Comparison of ENCODE assay signal across 9 cellular contexts in genomic region chr6:130033999-130034814, GRCh38. TPM values are rescaled to one million over a fixed set of nuclear protein-coding genes. Genes with fewer than 3 reads are reported as not detected.
DNase-seq lines count a peak whose midpoint lies in the region; ATAC-seq and TF ChIP-seq lines count a peak whose summit lies in the region.
"Had no signal": no experiment of that assay in that cellular context is flagged by ENCODE, and none has a peak within 500 bp of the region (broad histone marks: within the 10 kb centered on the region; RNA-seq: fewer than 3 reads in every experiment).

No MANE protein-coding gene starts in this region.

- H3K36me3 Mint-ChIP-seq in activated naive CD4-positive, alpha-beta T cell treated with anti-CD3 and anti-CD28 coated beads, Interleukin-2, amount 10 ng/mL, durations not matched to agents 7 days and 5 days, result peaks cover 32% of the 10 kb centered on the region
- peaks cover 1% of the 10 kb centered on the region for H3K36me3 Mint-ChIP-seq in activated CD4-positive, alpha-beta memory T cell treated with anti-CD3 and anti-CD28 coated beads for 36 hours

- peaks cover 39% of the 10 kb centered on the region for H3K4me1 Mint-ChIP-seq in activated naive CD4-positive, alpha-beta T cell treated with anti-CD3 and anti-CD28 coated beads, Interleukin-2, amount 10 ng/mL, durations not matched to agents 7 days and 5 days
- H3K4me1 Mint-ChIP-seq in activated CD4-positive, alpha-beta memory T cell treated with anti-CD3 and anti-CD28 coated beads for 36 hours (ENCODE audit: low read depth), result peaks cover 51% of the 10 kb centered on the region
- H3K4me1 Mint-ChIP-seq in stimulated activated naive CD8-positive, alpha-beta T cell treated with anti-CD3 and anti-CD28 coated beads, Interleukin-15, amount 100 ng/mL, for 72 hours, result peaks cover 73% of the 10 kb centered on the region

- TF ChIP-seq EP300 in suprapubic skin (IDR thresholded peaks at IDR 0.05), result no peak

- H3K9me3 ChIP-seq in suprapubic skin, result no peaks in the 10 kb centered on the region
- H3K9me3 ChIP-seq: prostate gland had no signal

- H3K9me3 Mint-ChIP-seq in activated naive CD4-positive, alpha-beta T cell treated with anti-CD3 and anti-CD28 coated beads, Interleukin-2, amount 10 ng/mL, durations not matched to agents 7 days and 5 days, result peaks cover 2% of the 10 kb centered on the region
- H3K9me3 Mint-ChIP-seq in activated CD4-positive, alpha-beta memory T cell treated with anti-CD3 and anti-CD28 coated beads for 36 hours, result no peaks in the 10 kb centered on the region
- H3K9me3 Mint-ChIP-seq in stimulated activated naive CD8-positive, alpha-beta T cell treated with anti-CD3 and anti-CD28 coated beads, Interleukin-15, amount 100 ng/mL, for 72 hours, result no peaks in the 10 kb centered on the region

- H3K27me3 Mint-ChIP-seq in activated naive CD4-positive, alpha-beta T cell treated with anti-CD3 and anti-CD28 coated beads, Interleukin-2, amount 10 ng/mL, durations not matched to agents 7 days and 5 days, result no peaks in the 10 kb centered on the region
- H3K27me3 Mint-ChIP-seq in activated CD4-positive, alpha-beta memory T cell treated with anti-CD3 and anti-CD28 coated beads for 36 hours, result no peaks in the 10 kb centered on the region
- H3K27me3 Mint-ChIP-seq in stimulated activated naive CD8-positive, alpha-beta T cell treated with anti-CD3 and anti-CD28 coated beads, Interleukin-15, amount 100 ng/mL, for 72 hours, result no peaks in the 10 kb centered on the region

- no peak for TF ChIP-seq POLR2A in suprapubic skin (IDR thresholded peaks at IDR 0.05)

- ATAC-seq in stimulated activated naive CD8-positive, alpha-beta T cell treated with anti-CD3 and anti-CD28 coated beads, Interleukin-15, amount 100 ng/mL, for 72 hours, result peak; percentile 91
- no peak for ATAC-seq in GM21619 (IDR thresholded peaks at IDR 0.05; ENCODE audit: unreplicated experiment)

- DNase-seq in activated naive CD4-positive, alpha-beta T cell treated with Interleukin-2 at 50 U/mL for 16 hours, result peak; percentile 38
- DNase-seq in activated naive CD4-positive, alpha-beta T cell treated with anti-CD3 and anti-CD28 coated beads, Interleukin-2, amount 10 ng/mL, durations not matched to agents 7 days and 5 days, result no peak
- peak; percentile 43 for DNase-seq in activated CD4-positive, alpha-beta memory T cell treated with anti-CD3 and anti-CD28 coated beads for 36 hours
- peak; percentile 65 for DNase-seq in fibroblast of pulmonary artery (ENCODE audit: low read depth)
- DNase-seq in stimulated activated naive CD8-positive, alpha-beta T cell treated with anti-CD3 and anti-CD28 coated beads, Interleukin-15, amount 100 ng/mL, for 72 hours, result peak; percentile 28 to 54
- no peak for DNase-seq in SW480 (ENCODE audit: low spot score)
- DNase-seq in suprapubic skin (ENCODE audit: low spot score in 2 of 2), result no peak

- no peak overlapping the region for H3K27ac ChIP-seq in suprapubic skin
- H3K27ac ChIP-seq: prostate gland had no signal

- no peaks in the 10 kb centered on the region for H3K27me3 ChIP-seq in suprapubic skin

- CTCF ChIA-PET in activated naive CD4-positive, alpha-beta T cell treated with anti-CD3 and anti-CD28 coated beads, Interleukin-2, amount 10 ng/mL, durations not matched to agents 7 days and 5 days (lab: Charles Lee), result no interaction called here
- CTCF ChIA-PET in activated CD4-positive, alpha-beta memory T cell treated with anti-CD3 and anti-CD28 coated beads for 36 hours (lab: Charles Lee), result interaction anchor here (1.3 to 2.4 kb wide), 2 partner anchors 13 to 248 kb away, joined by 4 to 10 read pairs; no protein-coding TSS in a partner anchor

- WGBS in suprapubic skin, result 80% methylated on average over 9 of the region's 9 CpGs

- H3K4me1 ChIP-seq in suprapubic skin, result no peaks in the 10 kb centered on the region
- H3K4me1 ChIP-seq: prostate gland had no signal

- H3K4me3 Mint-ChIP-seq in activated naive CD4-positive, alpha-beta T cell treated with anti-CD3 and anti-CD28 coated beads, Interleukin-2, amount 10 ng/mL, durations not matched to agents 7 days and 5 days, result no peak overlapping the region
- peak overlapping the region; percentile 30 for H3K4me3 Mint-ChIP-seq in activated CD4-positive, alpha-beta memory T cell treated with anti-CD3 and anti-CD28 coated beads for 36 hours
- peak overlapping the region; percentile 67 to 75 for H3K4me3 Mint-ChIP-seq in stimulated activated naive CD8-positive, alpha-beta T cell treated with anti-CD3 and anti-CD28 coated beads, Interleukin-15, amount 100 ng/mL, for 72 hours

- H3K27ac Mint-ChIP-seq in activated naive CD4-positive, alpha-beta T cell treated with anti-CD3 and anti-CD28 coated beads, Interleukin-2, amount 10 ng/mL, durations not matched to agents 7 days and 5 days, result no peak overlapping the region
- peak overlapping the region; percentile 57 for H3K27ac Mint-ChIP-seq in activated CD4-positive, alpha-beta memory T cell treated with anti-CD3 and anti-CD28 coated beads for 36 hours
- H3K27ac Mint-ChIP-seq in stimulated activated naive CD8-positive, alpha-beta T cell treated with anti-CD3 and anti-CD28 coated beads, Interleukin-15, amount 100 ng/mL, for 72 hours, result peak overlapping the region; percentile 56 to 64

- H3K36me3 ChIP-seq in suprapubic skin, result no peaks in the 10 kb centered on the region
- H3K36me3 ChIP-seq: prostate gland had no signal

- H3K4me3 ChIP-seq in fibroblast of pulmonary artery (replicated peaks; ENCODE audit: low read depth, low read length) (peak overlapping the region; percentile 3), suprapubic skin (no peak overlapping the region)
- H3K4me3 ChIP-seq: prostate gland had no signal

- intact Hi-C loops in activated CD4-positive, alpha-beta memory T cell treated with anti-CD3 and anti-CD28 coated beads for 36 hours (cut with micrococcal nuclease), result loop anchor here (2.0 to 5.0 kb wide), 2 partner anchors 99 to 168 kb away; no protein-coding TSS in a partner anchor

- POLR2A ChIA-PET in activated CD4-positive, alpha-beta memory T cell treated with anti-CD3 and anti-CD28 coated beads for 36 hours (lab: Charles Lee), result no interaction called here

- TF ChIP-seq CTCF in fibroblast of pulmonary artery (IDR thresholded peaks at IDR 0.05; ENCODE audit: low read length, missing control alignments) (no peak), suprapubic skin (IDR thresholded peaks at IDR 0.05) (no peak)

RNA-seq across cellular contexts. Expression of gene L3MBTL3, which starts 15.8 kb away (rescaled TPM):
- 1 to 10 TPM; 5.2 to 7.4 TPM for total RNA-seq in activated CD4-positive, alpha-beta memory T cell treated with anti-CD3 and anti-CD28 coated beads for 36 hours
- total RNA-seq in suprapubic skin, result 10 to 100 TPM in 1 of 4 donors, 1 to 10 TPM in 3; 4.2 to 12.8 (median 6.2) TPM

Comparison
In these comparisons a context has a peak if more than half of its experiments do, and no peak if none do; other contexts are left out.
1. DNase-seq: peak in activated naive CD4-positive, alpha-beta T cell treated with Interleukin-2 at 50 U/mL for 16 hours (single experiment), activated CD4-positive, alpha-beta memory T cell treated with anti-CD3 and anti-CD28 coated beads for 36 hours (single experiment), fibroblast of pulmonary artery (single experiment) and stimulated activated naive CD8-positive, alpha-beta T cell treated with anti-CD3 and anti-CD28 coated beads, Interleukin-15, amount 100 ng/mL, for 72 hours (2 of 2); none in activated naive CD4-positive, alpha-beta T cell treated with anti-CD3 and anti-CD28 coated beads, Interleukin-2, amount 10 ng/mL, durations not matched to agents 7 days and 5 days (single experiment), SW480 (single experiment) and suprapubic skin (0 of 2).